ENCODE assay signal across 1 cellular context in the genomic region with DNA sequence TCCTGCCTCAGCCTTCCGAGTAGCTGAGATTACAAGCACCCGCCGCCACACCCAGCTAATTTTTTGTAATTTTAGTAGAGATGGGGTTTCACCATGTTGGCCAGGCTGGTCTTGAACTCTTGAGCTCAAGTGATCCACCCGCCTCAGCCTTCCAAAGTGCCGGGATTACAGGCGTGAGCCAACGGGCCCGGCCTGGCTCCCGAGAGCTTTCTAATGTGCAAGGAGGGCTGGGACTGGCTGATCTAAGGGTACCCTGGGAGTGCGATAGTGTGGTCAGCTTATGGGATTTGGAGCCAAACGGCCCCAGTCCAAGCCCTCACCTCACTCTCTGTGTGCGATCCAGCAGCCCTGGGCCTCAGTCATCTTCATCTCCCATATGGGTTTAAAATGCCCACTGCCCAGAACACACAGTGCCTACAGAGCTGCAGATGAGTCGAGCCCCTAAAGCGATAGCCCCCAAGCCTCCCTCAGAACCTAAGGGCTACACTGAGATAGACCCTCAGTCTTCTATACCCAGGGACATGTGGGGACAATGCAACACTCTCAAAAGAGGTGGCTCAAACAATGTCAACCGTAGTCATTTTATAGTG.
TF ChIP-seq lines count a peak whose summit lies in the region.

No MANE protein-coding gene starts in this region.

TF ChIP-seq in WTC11, 78 proteins besides CTCF, POLR2A, EP300 and RAD21 (continued from another document):
- no peak for TF ChIP-seq MXD4 (CRISPR knock-in tag; IDR thresholded peaks at IDR 0.05; ENCODE audit: borderline replicate concordance)
